Comparison of ENCODE assay signal across 9 cellular contexts in genomic region chr1:204258213-204259115, GRCh38. TPM values are rescaled to one million over a fixed set of nuclear protein-coding genes. Genes with fewer than 3 reads are reported as not detected.
DNase-seq lines count a peak whose midpoint lies in the region; ATAC-seq and TF ChIP-seq lines count a peak whose summit lies in the region.
"Had no signal": no experiment of that assay in that cellular context is flagged by ENCODE, and none has a peak within 500 bp of the region (broad histone marks: within the 10 kb centered on the region; RNA-seq: fewer than 3 reads in every experiment).

No MANE protein-coding gene starts in this region.

- ATAC-seq in left colon (peak; percentile 66), HG03342 (IDR thresholded peaks at IDR 0.05; ENCODE audit: unreplicated experiment) (no peak), GM19395 (IDR thresholded peaks at IDR 0.05; ENCODE audit: unreplicated experiment) (no peak)

- H3K27ac ChIP-seq in SJSA1 (no peak overlapping the region), stomach (peak overlapping the region in 2 of 5 donors; percentile 6 to 22)

- WGBS in stomach, 5 donors: 52 to 61% (median 59%) methylated on average over 7 of the region's 7 CpGs

- no peaks in the 10 kb centered on the region for H3K9me3 ChIP-seq in SJSA1 (replicated peaks)
- H3K9me3 ChIP-seq in stomach: no peaks in the 10 kb centered on the region

- intact Hi-C loops in left colon (cut with DNase I, micrococcal nuclease): no loop called here
- intact Hi-C loops in stomach (cut with DNase I; ENCODE audit: low total_unique reads): loop anchor here (5.0 kb wide), 1 partner anchor 109 kb away; no protein-coding TSS in a partner anchor

- peak in 5 of 7 experiments; percentile 53 to 73 (median 61) for TF ChIP-seq CTCF in stomach (IDR thresholded peaks at IDR 0.05)

- H3K4me3 ChIP-seq in SJSA1 (no peak overlapping the region), stomach (no peak overlapping the region)

- H3K4me1 ChIP-seq in SJSA1 (replicated peaks): peaks cover 19% of the 10 kb centered on the region
- H3K4me1 ChIP-seq in stomach: peaks cover 34 to 66% (median 46%) of the 10 kb centered on the region in 4 donors

- H3K27me3 ChIP-seq in SJSA1 (replicated peaks) (no peaks in the 10 kb centered on the region), stomach (no peaks in the 10 kb centered on the region)

- no peak for TF ChIP-seq EP300 in stomach (IDR thresholded peaks at IDR 0.05)

- DNase-seq in DMS53 treated with DMSO at 0.1 percent for 48 hours (lab: John Stamatoyannopoulos, UW; ENCODE audit: unreplicated experiment) (peak; percentile 27), HuH-7.5 (ENCODE audit: low spot score) (peak; percentile 88), SJSA1 (ENCODE audit: low read depth in 1 of 2, low spot score in 2 of 2) (peak; percentile 69 to 83), left colon (peak in 1 of 2 donors; percentile 61), stomach (peak; percentile 67)
- DNase-seq in central memory CD4-positive, alpha-beta T cell: peak; percentile 7
- DNase-seq: activated B cell treated with CpG ODN at 0.5 μM for 24 hours had no signal

- TF ChIP-seq POLR2A in stomach (IDR thresholded peaks at IDR 0.05): no peak

- H3K36me3 ChIP-seq in SJSA1 (no peaks in the 10 kb centered on the region), stomach (peaks cover 21 to 88% (median 67%) of the 10 kb centered on the region in 4 donors)

RNA-seq across cellular contexts. Expression of gene GOLT1A, which starts 44.7 kb away (rescaled TPM):
- not detected in 2 replicates for total RNA-seq in SJSA1 (2014; rRNA removed; shearing (Covaris generic))
- total RNA-seq in left colon (1 to 10 TPM; 5.3 to 6.5 TPM), stomach (1 to 10 TPM in 3 of 5 donors, not detected in 2; 1.8 to 7.1 (median 5.9) TPM)
- polyA plus RNA-seq in stomach: 10 to 100 TPM in 1 of 3 donors, 1 to 10 TPM in 2; 6.6 to 16.6 (median 7.6) TPM
- total RNA-seq: activated B cell treated with CpG ODN at 0.5 μM for 24 hours had no signal
